In genomic region chr10:98236866-98237265, GRCh38 we compare ENCODE assay signal across 1 cellular context.
TF ChIP-seq lines count a peak whose summit lies in the region.

No MANE protein-coding gene starts in this region.

TF ChIP-seq in K562, 482 proteins besides CTCF, POLR2A, EP300 and RAD21 (continued from another document and continues in another):
- TF ChIP-seq MGA (IDR thresholded peaks at IDR 0.05) = no peak
- no peak for TF ChIP-seq ZC3H8 (IDR thresholded peaks at IDR 0.05)
- no peak for TF ChIP-seq ZNF668 (CRISPR knock-in tag; IDR thresholded peaks at IDR 0.05)
- TF ChIP-seq CAMTA2 (CRISPR knock-in tag; conservative IDR thresholded peaks at IDR 0.05) = no peak
- TF ChIP-seq ZC3H11A (IDR thresholded peaks at IDR 0.05; ENCODE audit: low read depth, low read length) = no peak
- no peak for TF ChIP-seq TCFL5 (CRISPR knock-in tag; conservative IDR thresholded peaks at IDR 0.05)
- TF ChIP-seq POLR2G (IDR thresholded peaks at IDR 0.05; ENCODE audit: low read depth, low read length) = no peak
- no peak for TF ChIP-seq ZNF764 (CRISPR knock-in tag; IDR thresholded peaks at IDR 0.05; ENCODE audit: low read depth)
- peak; percentile 83 for TF ChIP-seq STAT5A (IDR thresholded peaks at IDR 0.05; ENCODE audit: borderline replicate concordance, low read length)
- TF ChIP-seq MAZ (CRISPR knock-in tag; conservative IDR thresholded peaks at IDR 0.05 in 1 of 2, IDR thresholded peaks at IDR 0.05 in 1 of 2) = 0 out of 4 replicates have a peak, but pooled peaks of 1 of the 2 experiments have one; percentile 30
- TF ChIP-seq FOXP4 (CRISPR knock-in tag; IDR thresholded peaks at IDR 0.05; ENCODE audit: borderline replicate concordance) = no peak
- no peak for TF ChIP-seq CBFB (CRISPR knock-in tag; IDR thresholded peaks at IDR 0.05)
- no peak for TF ChIP-seq CREB5 (CRISPR knock-in tag; IDR thresholded peaks at IDR 0.05)
- TF ChIP-seq ZNF561 (CRISPR knock-in tag; conservative IDR thresholded peaks at IDR 0.05) = no peak
- no peak for TF ChIP-seq TCF7 (IDR thresholded peaks at IDR 0.05; ENCODE audit: borderline replicate concordance)
- no peak; the same call in 1 of the 2 replicates for TF ChIP-seq TARDBP (IDR thresholded peaks at IDR 0.05)
- TF ChIP-seq ZNF280A (IDR thresholded peaks at IDR 0.05; ENCODE audit: low read depth, partially characterized antibody) = no peak
- TF ChIP-seq NONO (IDR thresholded peaks at IDR 0.05; ENCODE audit: low read depth in 2 of 2, low read length in 1 of 2) = no peak
- no peak for TF ChIP-seq TCF15 (CRISPR knock-in tag; IDR thresholded peaks at IDR 0.05)
- no peak for TF ChIP-seq RNF2 (IDR thresholded peaks at IDR 0.05)
- no peak for TF ChIP-seq PBX2 (CRISPR knock-in tag; IDR thresholded peaks at IDR 0.05; ENCODE audit: low read depth)
- peak; percentile 83 for TF ChIP-seq PBX2 (tag; conservative IDR thresholded peaks at IDR 0.05; ENCODE audit: low read depth)
- no peak for TF ChIP-seq IRF1 (CRISPR knock-in tag; IDR thresholded peaks at IDR 0.05; ENCODE audit: borderline replicate concordance)
- TF ChIP-seq ZC3H4 (CRISPR knock-in tag; IDR thresholded peaks at IDR 0.05; ENCODE audit: borderline replicate concordance) = no peak
- TF ChIP-seq SIRT6 (IDR thresholded peaks at IDR 0.05; ENCODE audit: low read depth, low read length) = no peak
- TF ChIP-seq ZNF431 (CRISPR knock-in tag; IDR thresholded peaks at IDR 0.05) = no peak
- no peak for TF ChIP-seq ELF2 (CRISPR knock-in tag; IDR thresholded peaks at IDR 0.05)
- peak; percentile 55; the same call in 1 of the 2 replicates for TF ChIP-seq ZNF584 (CRISPR knock-in tag; IDR thresholded peaks at IDR 0.05; ENCODE audit: low read depth)
- TF ChIP-seq JUN (IDR thresholded peaks at IDR 0.05; ENCODE audit: borderline replicate concordance, low read depth, low read length) = peak; percentile 56; the same call in 1 of the 2 replicates
- TF ChIP-seq JUN (CRISPR knock-in tag; IDR thresholded peaks at IDR 0.05; ENCODE audit: borderline replicate concordance) = no peak
- TF ChIP-seq FIP1L1 (IDR thresholded peaks at IDR 0.05; ENCODE audit: low read depth, low read length, poor library complexity, severe bottlenecking) = no peak
- TF ChIP-seq SMAD3 (CRISPR knock-in tag; conservative IDR thresholded peaks at IDR 0.05) = no peak
- no peak for TF ChIP-seq ETS1 (conservative IDR thresholded peaks at IDR 0.05; ENCODE audit: control insufficient read depth, low read depth, low read length)
- no peak for TF ChIP-seq XRCC4 (IDR thresholded peaks at IDR 0.05; ENCODE audit: extremely low read depth, insufficient read depth, insufficient read length)
- TF ChIP-seq MBD1 (CRISPR knock-in tag; IDR thresholded peaks at IDR 0.05) = no peak
